12 cellular contexts compared by ENCODE assay signal in the genomic region with DNA sequence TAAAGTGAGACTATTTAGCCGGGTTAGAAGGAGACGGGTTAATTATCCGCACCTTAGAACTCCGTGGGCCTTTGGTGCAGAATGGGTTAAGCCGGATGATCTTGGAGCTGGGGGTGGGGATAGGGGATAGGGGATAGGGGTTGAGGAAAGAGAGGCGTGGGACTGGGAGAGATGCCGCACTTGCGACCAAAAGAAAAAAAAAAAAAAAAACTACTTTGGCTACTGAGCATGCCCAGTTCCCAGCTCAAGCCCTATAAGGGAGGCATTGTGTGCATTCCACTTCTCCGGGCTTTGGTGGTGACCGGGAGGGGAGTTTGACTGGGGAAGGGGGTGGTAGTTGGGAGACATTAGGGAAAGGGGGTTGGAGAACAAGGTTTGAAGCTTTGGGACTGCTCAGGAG. TPM values are rescaled to one million over a fixed set of nuclear protein-coding genes. Genes with fewer than 3 reads are reported as not detected.
DNase-seq lines count a peak whose midpoint lies in the region; ATAC-seq and TF ChIP-seq lines count a peak whose summit lies in the region.
"Had no signal": no experiment of that assay in that cellular context is flagged by ENCODE, and none has a peak within 500 bp of the region (broad histone marks: within the 10 kb centered on the region; RNA-seq: fewer than 3 reads in every experiment).

A gene with protein sequence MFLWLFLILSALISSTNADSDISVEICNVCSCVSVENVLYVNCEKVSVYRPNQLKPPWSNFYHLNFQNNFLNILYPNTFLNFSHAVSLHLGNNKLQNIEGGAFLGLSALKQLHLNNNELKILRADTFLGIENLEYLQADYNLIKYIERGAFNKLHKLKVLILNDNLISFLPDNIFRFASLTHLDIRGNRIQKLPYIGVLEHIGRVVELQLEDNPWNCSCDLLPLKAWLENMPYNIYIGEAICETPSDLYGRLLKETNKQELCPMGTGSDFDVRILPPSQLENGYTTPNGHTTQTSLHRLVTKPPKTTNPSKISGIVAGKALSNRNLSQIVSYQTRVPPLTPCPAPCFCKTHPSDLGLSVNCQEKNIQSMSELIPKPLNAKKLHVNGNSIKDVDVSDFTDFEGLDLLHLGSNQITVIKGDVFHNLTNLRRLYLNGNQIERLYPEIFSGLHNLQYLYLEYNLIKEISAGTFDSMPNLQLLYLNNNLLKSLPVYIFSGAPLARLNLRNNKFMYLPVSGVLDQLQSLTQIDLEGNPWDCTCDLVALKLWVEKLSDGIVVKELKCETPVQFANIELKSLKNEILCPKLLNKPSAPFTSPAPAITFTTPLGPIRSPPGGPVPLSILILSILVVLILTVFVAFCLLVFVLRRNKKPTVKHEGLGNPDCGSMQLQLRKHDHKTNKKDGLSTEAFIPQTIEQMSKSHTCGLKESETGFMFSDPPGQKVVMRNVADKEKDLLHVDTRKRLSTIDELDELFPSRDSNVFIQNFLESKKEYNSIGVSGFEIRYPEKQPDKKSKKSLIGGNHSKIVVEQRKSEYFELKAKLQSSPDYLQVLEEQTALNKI (minus strand): TSS at position 187 of the 400 bp plus-strand sequence. CDS start 4,993 bp downstream, outside the sequence.

- H3K27me3 Mint-ChIP-seq in nephron (ENCODE audit: low read depth), result peaks cover 7% of the 10 kb centered on the region

- peak within 1 kb of the TSS; percentile 86 to 93 (median 92) for H3K4me3 Mint-ChIP-seq in nephron
- H3K4me3 Mint-ChIP-seq: T-cell had no signal

- TF ChIP-seq POLR2A in esophagus squamous epithelium (IDR thresholded peaks at IDR 0.05), result no peak

- H3K4me1 ChIP-seq in esophagus squamous epithelium, result no peaks in the 10 kb centered on the region
- H3K4me1 ChIP-seq in tibial artery, result peaks cover 0 to 19% (median 0%) of the 10 kb centered on the region in 4 donors

- H3K4me3 ChIP-seq in esophagus squamous epithelium, result peak within 1 kb of the TSS; percentile 23 to 61 (median 34)
- peak within 1 kb of the TSS; percentile 46 to 54 for H3K4me3 ChIP-seq in tibial artery

- 7 to 35% methylated on average over 8 to 10 of the region's 10 CpGs for WGBS in esophagus squamous epithelium, 2 donors

- no peaks in the 10 kb centered on the region for H3K9me3 ChIP-seq in esophagus squamous epithelium
- no peaks in the 10 kb centered on the region for H3K9me3 ChIP-seq in tibial artery

- H3K9me3 Mint-ChIP-seq in nephron, result peaks cover 6% of the 10 kb centered on the region
- H3K9me3 Mint-ChIP-seq: T-cell had no signal

- ATAC-seq in HG03460 (IDR thresholded peaks at IDR 0.05; ENCODE audit: unreplicated experiment) (no peak), GM18519 (IDR thresholded peaks at IDR 0.05; ENCODE audit: low FRiP score, unreplicated experiment) (no peak)
- ATAC-seq: T-cell had no signal

- H3K36me3 ChIP-seq in esophagus squamous epithelium (no peaks in the 10 kb centered on the region), tibial artery (no peaks in the 10 kb centered on the region)

- no peak for TF ChIP-seq CTCF in esophagus squamous epithelium (IDR thresholded peaks at IDR 0.05)
- no peak for TF ChIP-seq CTCF in nephron (IDR thresholded peaks at IDR 0.05; ENCODE audit: unreplicated experiment in 3 of 3)
- TF ChIP-seq CTCF in tibial artery (IDR thresholded peaks at IDR 0.05), result no peak

- H3K27ac Mint-ChIP-seq in nephron, result peak within 1 kb of the TSS; percentile 91 to 92 (median 92)
- H3K27ac Mint-ChIP-seq: T-cell had no signal

- no peaks in the 10 kb centered on the region for H3K36me3 Mint-ChIP-seq in nephron (ENCODE audit: low read depth)
- H3K36me3 Mint-ChIP-seq: T-cell had no signal

- H3K27me3 ChIP-seq in esophagus squamous epithelium, result peaks cover 0 to 44% (median 2%) of the 10 kb centered on the region in 4 donors
- no peaks in the 10 kb centered on the region for H3K27me3 ChIP-seq in tibial artery

- H3K4me1 Mint-ChIP-seq in nephron, result peaks cover 5% of the 10 kb centered on the region

- H3K27ac ChIP-seq in esophagus squamous epithelium, result no peak within 1 kb of the TSS
- no peak within 1 kb of the TSS for H3K27ac ChIP-seq in tibial artery

- DNase-seq in NCI-H345 (lab: John Stamatoyannopoulos, UW) (peak; percentile 35), NCI-H345 treated with DMSO at 0.1 percent for 48 hours (lab: John Stamatoyannopoulos, UW; ENCODE audit: unreplicated experiment) (no peak), esophagus squamous epithelium (lab: John Stamatoyannopoulos, UW) (no peak), tibial artery (no peak), NCI-H2196 treated with DMSO at 0.1 percent for 48 hours (lab: John Stamatoyannopoulos, UW; ENCODE audit: unreplicated experiment) (no peak)
- DNase-seq: 8988T; activated T-cell treated with anti-CD3 and anti-CD28 coated beads, Interleukin-2, amount 50 U/mL, for 1 hour; NCI-H187; T-cell had no signal

- intact Hi-C loops in esophagus squamous epithelium (cut with DNase I), result no loop called here
- intact Hi-C loops in tibial artery (cut with DNase I; ENCODE audit: low total_unique reads), result no loop called here

RNA-seq across cellular contexts. Expression of the gene that starts here (rescaled TPM):
- 1 to 10 TPM in 2 of 4 donors, under 1 TPM in 2; 0.40 to 2.8 (median 0.97) TPM for total RNA-seq in esophagus squamous epithelium
- total RNA-seq: T-cell had no signal
